8 cellular contexts compared by ENCODE assay signal in the genomic region with DNA sequence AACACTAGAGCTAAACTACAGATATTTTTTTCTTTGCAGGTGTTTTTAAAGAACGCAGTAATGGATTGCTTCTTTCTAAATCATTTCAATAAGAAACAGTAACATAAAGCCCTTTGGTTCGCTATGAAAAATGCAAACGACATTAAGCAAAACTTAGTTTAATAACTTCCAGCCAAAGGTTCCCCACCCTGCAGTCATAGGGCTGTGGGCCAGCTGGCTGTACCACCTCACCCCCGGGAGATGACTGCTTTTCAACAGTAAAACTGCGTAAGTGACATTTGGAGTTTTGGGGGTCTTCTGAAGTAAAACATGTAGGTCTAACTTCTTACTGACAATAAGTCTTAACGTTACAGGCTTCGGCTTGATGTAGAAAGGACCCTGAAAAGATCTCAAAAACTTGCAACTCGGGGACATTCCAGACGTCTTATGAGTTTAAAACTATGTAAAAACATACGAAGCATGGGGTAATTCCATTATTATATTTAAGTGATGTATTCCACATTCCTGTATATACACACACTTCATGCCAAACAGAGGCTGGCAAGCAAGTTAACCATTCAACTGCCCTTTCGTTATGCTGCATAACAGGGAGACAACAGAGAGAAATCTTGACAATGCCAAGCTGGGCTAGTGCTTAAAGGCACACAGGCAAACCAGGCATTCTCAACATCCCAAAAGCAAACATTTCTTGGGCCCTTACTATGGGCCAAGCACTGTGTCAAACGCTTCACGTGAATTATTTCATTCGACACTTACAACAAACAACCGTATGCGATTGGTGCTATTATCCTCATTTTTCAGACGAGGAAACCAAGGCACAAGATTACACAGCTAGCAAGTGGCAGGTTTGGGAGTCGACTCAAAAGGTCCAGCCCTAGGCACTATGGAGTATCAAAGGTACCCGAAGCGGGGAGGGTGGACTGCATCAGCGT. TPM values are rescaled to one million over a fixed set of nuclear protein-coding genes. Genes with fewer than 3 reads are reported as not detected.
DNase-seq lines count a peak whose midpoint lies in the region; ATAC-seq and TF ChIP-seq lines count a peak whose summit lies in the region.

No MANE protein-coding gene starts in this region.

- H3K27me3 ChIP-seq in GM06990 (replicated peaks; ENCODE audit: control insufficient read depth, insufficient read depth, low read length) (no peaks in the 10 kb centered on the region), gastroesophageal sphincter (no peaks in the 10 kb centered on the region), psoas muscle (ENCODE audit: insufficient read depth in 3 of 3, low read length in 2 of 3) (no peaks in the 10 kb centered on the region)

- intact Hi-C loops in psoas muscle (cut with DNase I): loop anchor here (5.0 kb wide), 2 partner anchors 108 to 123 kb away; no protein-coding TSS in a partner anchor

- peaks cover 6% of the 10 kb centered on the region for H3K36me3 Mint-ChIP-seq in T-helper 17 cell (ENCODE audit: low read depth)

- H3K4me1 ChIP-seq in gastroesophageal sphincter (peaks cover 0 to 60% (median 0%) of the 10 kb centered on the region in 3 donors), psoas muscle (peaks cover 39% of the 10 kb centered on the region)

- H3K27ac Mint-ChIP-seq in T-helper 17 cell: peak overlapping the region; percentile 83

- peak overlapping the region; percentile 87 for H3K4me3 ChIP-seq in GM06990 (replicated peaks; ENCODE audit: low read depth, low read length)
- peak overlapping the region; percentile 93 to 98 for H3K4me3 ChIP-seq in gastroesophageal sphincter
- peak overlapping the region; percentile 93 for H3K4me3 ChIP-seq in psoas muscle

- H3K27me3 Mint-ChIP-seq in T-helper 17 cell: no peaks in the 10 kb centered on the region

- no peak for TF ChIP-seq CTCF in GM06990 (IDR thresholded peaks at IDR 0.05; ENCODE audit: insufficient read depth, low read length, poor library complexity, severe bottlenecking)
- no peak for TF ChIP-seq CTCF in gastroesophageal sphincter (IDR thresholded peaks at IDR 0.05)
- no peak for TF ChIP-seq CTCF in psoas muscle (IDR thresholded peaks at IDR 0.05)

- H3K9me3 ChIP-seq in T-helper 17 cell (ENCODE audit: control insufficient read depth, low read length, poor library complexity, severe bottlenecking): no peaks in the 10 kb centered on the region
- no peaks in the 10 kb centered on the region for H3K9me3 ChIP-seq in gastroesophageal sphincter
- H3K9me3 ChIP-seq in psoas muscle: no peaks in the 10 kb centered on the region

- no peak for TF ChIP-seq EP300 in gastroesophageal sphincter (IDR thresholded peaks at IDR 0.05)

- no peak for TF ChIP-seq POLR2A in gastroesophageal sphincter (IDR thresholded peaks at IDR 0.05)

- peaks cover 33% of the 10 kb centered on the region for H3K4me1 Mint-ChIP-seq in T-helper 17 cell

- H3K4me3 Mint-ChIP-seq in T-helper 17 cell: peak overlapping the region; percentile 89

- no peaks in the 10 kb centered on the region for H3K36me3 ChIP-seq in GM06990 (ENCODE audit: control insufficient read depth, insufficient read depth, low read length)
- H3K36me3 ChIP-seq in gastroesophageal sphincter: no peaks in the 10 kb centered on the region
- no peaks in the 10 kb centered on the region for H3K36me3 ChIP-seq in psoas muscle (ENCODE audit: insufficient read depth in 1 of 2, low read depth in 1 of 2)

- H3K27ac ChIP-seq in gastroesophageal sphincter (peak overlapping the region; percentile 86 to 96 (median 95)), psoas muscle (peak overlapping the region; percentile 89)

- ATAC-seq in T-helper 17 cell (no peak), gastroesophageal sphincter (no peak), psoas muscle (no peak), HG02588 (IDR thresholded peaks at IDR 0.05; ENCODE audit: unreplicated experiment) (no peak), HG03139 (IDR thresholded peaks at IDR 0.05; ENCODE audit: unreplicated experiment) (no peak)

- DNase-seq in GM06990 (ENCODE audit: extremely low read depth, insufficient read length) (no peak), T-helper 17 cell (no peak), psoas muscle (peak in 1 of 2 donors; percentile 51), NCI-H226 (no peak), AML-193 (lab: John Stamatoyannopoulos, UW) (no peak)

- WGBS in gastroesophageal sphincter (ENCODE audit: low coverage in 1 of 2), 2 donors: 8 to 9% methylated on average over 14 to 16 of the region's 21 CpGs
- 9 to 19% (median 12%) methylated on average over 21 of the region's 21 CpGs for WGBS in psoas muscle, 3 donors

RNA-seq across cellular contexts. Expression of gene MRTFA, which starts 1.2 kb away (rescaled TPM):
- 10 to 100 TPM; 70.1 to 71.5 TPM for total RNA-seq in T-helper 17 cell
- total RNA-seq in gastroesophageal sphincter: 10 to 100 TPM; 45.5 to 90.2 (median 78.3) TPM
- 10 to 100 TPM; 15.7 to 24.0 (median 20.0) TPM for total RNA-seq in psoas muscle
- polyA plus RNA-seq in psoas muscle: 10 to 100 TPM; 10.1 to 14.2 (median 14.2) TPM

RNA-seq across cellular contexts. Expression of gene MCHR1, which starts 44.0 kb away (rescaled TPM):
- total RNA-seq in T-helper 17 cell (not detected), gastroesophageal sphincter (under 1 TPM in 2 of 4 donors, not detected in 2; 0.27 to 0.40 TPM), psoas muscle (1 to 10 TPM in 1 of 4 donors, under 1 TPM in 1, not detected in 2; 0.21 to 1.2 TPM)
- polyA plus RNA-seq in psoas muscle: under 1 TPM in 2 of 3 donors, not detected in 1; 0.04 to 0.08 TPM
